Comparison of ENCODE assay signal across 21 cellular contexts in genomic region chr6:5961836-5962235, GRCh38. TPM values are rescaled to one million over a fixed set of nuclear protein-coding genes. Genes with fewer than 3 reads are reported as not detected.
"Had no signal": no experiment of that assay in that cellular context is flagged by ENCODE, and none has a peak within 500 bp of the region (broad histone marks: within the 10 kb centered on the region; RNA-seq: fewer than 3 reads in every experiment).

No MANE protein-coding gene starts in this region.

- H3K9me3 Mint-ChIP-seq: dendritic cell treated with granulocyte-macrophage colony-stimulating factor and Interleukin-4, amounts not matched to agents 40 ng/mL and 50 ng/mL, for 4 days; effector memory CD8-positive, alpha-beta T cell; mesothelial cell of epicardium; naive thymus-derived CD4-positive, alpha-beta T cell had no signal

- H3K4me3 ChIP-seq: colonic mucosa, esophagus muscularis mucosa, gastroesophageal sphincter, heart right ventricle, left lung, lower lobe of right lung, mucosa of descending colon had no signal

- H3K36me3 Mint-ChIP-seq: mesothelial cell of epicardium had no signal

- H3K9me3 ChIP-seq: colonic mucosa, esophagus muscularis mucosa, gastroesophageal sphincter, left lung, lower lobe of right lung, mucosa of descending colon had no signal

- H3K4me1 ChIP-seq: colonic mucosa, esophagus muscularis mucosa, foreskin keratinocyte, gastroesophageal sphincter, heart right ventricle, left lung, lower lobe of right lung had no signal

- H3K27ac Mint-ChIP-seq: dendritic cell treated with granulocyte-macrophage colony-stimulating factor and Interleukin-4, amounts not matched to agents 40 ng/mL and 50 ng/mL, for 4 days; effector memory CD8-positive, alpha-beta T cell; mesothelial cell of epicardium; naive thymus-derived CD4-positive, alpha-beta T cell had no signal

- DNase-seq: colonic mucosa; cortex of kidney; effector CD8-positive, alpha-beta T cell; effector memory CD8-positive, alpha-beta T cell; foreskin keratinocyte; head of caudate nucleus; heart right ventricle; hippocampal formation; left cardiac atrium; left lung; left ventricle myocardium superior; lower lobe of right lung; mesenchymal stem cell; mucosa of descending colon; naive thymus-derived CD4-positive, alpha-beta T cell had no signal

- H3K36me3 ChIP-seq: colonic mucosa, esophagus muscularis mucosa, gastroesophageal sphincter, heart right ventricle, left lung, lower lobe of right lung had no signal

- H3K4me3 Mint-ChIP-seq: dendritic cell treated with granulocyte-macrophage colony-stimulating factor and Interleukin-4, amounts not matched to agents 40 ng/mL and 50 ng/mL, for 4 days; effector memory CD8-positive, alpha-beta T cell; mesothelial cell of epicardium; naive thymus-derived CD4-positive, alpha-beta T cell had no signal

- H3K4me1 Mint-ChIP-seq: mesothelial cell of epicardium; naive thymus-derived CD4-positive, alpha-beta T cell had no signal

- H3K27me3 ChIP-seq: colonic mucosa, esophagus muscularis mucosa, foreskin keratinocyte, gastroesophageal sphincter, left lung had no signal

- ATAC-seq: effector memory CD8-positive, alpha-beta T cell; foreskin keratinocyte; gastroesophageal sphincter; heart right ventricle; left cardiac atrium; left lung; left ventricle myocardium superior; lower lobe of right lung; mucosa of descending colon; naive thymus-derived CD4-positive, alpha-beta T cell had no signal

- H3K27ac ChIP-seq: colonic mucosa, esophagus muscularis mucosa, foreskin keratinocyte, gastroesophageal sphincter, heart right ventricle, left lung, lower lobe of right lung had no signal

RNA-seq across cellular contexts. Expression of gene NRN1, which starts 44.9 kb away (rescaled TPM):
- total RNA-seq: fibroblast of lung, fibroblast of villous mesenchyme, foreskin keratinocyte, mesothelial cell of epicardium had no signal
- polyA plus RNA-seq: foreskin keratinocyte had no signal
